ENCODE assay signal across 9 cellular contexts in the genomic region with DNA sequence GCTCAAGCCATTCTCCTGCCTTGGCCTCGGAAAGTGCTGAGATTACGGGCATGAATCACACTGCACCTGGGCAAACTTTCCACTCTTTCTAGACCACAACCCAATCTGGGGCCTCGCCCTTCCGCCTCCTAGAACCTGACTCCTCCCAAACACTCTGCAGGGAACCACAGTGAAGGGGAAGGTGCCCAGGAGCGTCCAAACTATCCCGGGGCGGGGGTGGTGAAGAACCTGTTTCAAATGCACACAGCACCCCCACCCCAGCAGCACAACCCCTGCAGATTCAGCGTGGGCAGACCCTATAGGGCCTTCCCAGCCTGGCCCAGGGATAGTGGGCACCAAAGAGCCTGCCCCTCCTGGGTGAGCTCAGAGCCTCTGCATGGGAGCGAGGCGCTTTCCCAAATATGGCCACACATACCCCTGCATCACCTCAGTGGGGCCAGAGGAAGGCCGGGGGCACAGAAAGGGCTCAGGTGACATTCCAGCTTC.
DNase-seq lines count a peak whose midpoint lies in the region; ATAC-seq and TF ChIP-seq lines count a peak whose summit lies in the region.
"Had no signal": no experiment of that assay in that cellular context is flagged by ENCODE, and none has a peak within 500 bp of the region (broad histone marks: within the 10 kb centered on the region; RNA-seq: fewer than 3 reads in every experiment).

No MANE protein-coding gene starts in this region.

- H3K9ac ChIP-seq in GM23248 = no peak overlapping the region

- H3F3A ChIP-seq in GM23248 (ENCODE audit: insufficient read depth) = no peaks in the 10 kb centered on the region

- peaks cover 3% of the 10 kb centered on the region; the same call in 1 of the 2 replicates for H3K4me1 ChIP-seq in BE2C
- peaks cover 26 to 48% of the 10 kb centered on the region in 2 donors for H3K4me1 ChIP-seq in naive thymus-derived CD4-positive, alpha-beta T cell (ENCODE audit: control insufficient read depth in 2 of 2, insufficient read depth in 2 of 2, low read length in 2 of 2)
- no peaks in the 10 kb centered on the region for H3K4me1 ChIP-seq in GM23248 (ENCODE audit: insufficient read depth)

- peak overlapping the region; percentile 37 to 92 (median 45) for H3K4me3 Mint-ChIP-seq in T-cell
- peak overlapping the region; percentile 61 for H3K4me3 Mint-ChIP-seq in activated naive CD4-positive, alpha-beta T cell treated with anti-CD3 and anti-CD28 coated beads, Interleukin-2, amount 50 U/mL, for 24 hours
- peak overlapping the region; percentile 70 to 90 (median 82) for H3K4me3 Mint-ChIP-seq in naive thymus-derived CD4-positive, alpha-beta T cell

- peak overlapping the region; percentile 54 for H3K27ac ChIP-seq in naive thymus-derived CD4-positive, alpha-beta T cell (ENCODE audit: low read depth, low read length)
- H3K27ac ChIP-seq in GM23248 = no peak overlapping the region
- H3K27ac ChIP-seq: thoracic aorta had no signal

- 92 to 93% methylated on average over 10 to 11 of the region's 11 CpGs for WGBS in GM23248 (ENCODE audit: low coverage in 1 of 2, low lambda C conversion rate in 2 of 2, missing lambda C conversion rate in 2 of 2), 2 experiments

- H3K36me3 ChIP-seq in BE2C = no peaks in the 10 kb centered on the region
- peaks cover 0 to 77% (median 19%) of the 10 kb centered on the region in 3 experiments for H3K36me3 ChIP-seq in naive thymus-derived CD4-positive, alpha-beta T cell (ENCODE audit: control insufficient read depth in 2 of 3, insufficient read depth in 3 of 3, low read length in 3 of 3)
- H3K36me3 ChIP-seq in GM23248 (ENCODE audit: low read depth) = no peaks in the 10 kb centered on the region

- peaks cover 50% of the 10 kb centered on the region for H3K36me3 Mint-ChIP-seq in T-cell
- H3K36me3 Mint-ChIP-seq in activated naive CD4-positive, alpha-beta T cell treated with anti-CD3 and anti-CD28 coated beads, Interleukin-2, amount 50 U/mL, for 24 hours = peaks cover 7% of the 10 kb centered on the region
- peaks cover 6 to 36% (median 15%) of the 10 kb centered on the region in 5 donors for H3K36me3 Mint-ChIP-seq in naive thymus-derived CD4-positive, alpha-beta T cell

- H3K4me1 Mint-ChIP-seq in T-cell = peaks cover 61 to 77% (median 65%) of the 10 kb centered on the region in 3 donors
- H3K4me1 Mint-ChIP-seq in activated naive CD4-positive, alpha-beta T cell treated with anti-CD3 and anti-CD28 coated beads, Interleukin-2, amount 50 U/mL, for 24 hours = peaks cover 63% of the 10 kb centered on the region
- H3K4me1 Mint-ChIP-seq in naive thymus-derived CD4-positive, alpha-beta T cell = peaks cover 25 to 81% (median 69%) of the 10 kb centered on the region in 7 donors

- no peak overlapping the region for H3K4me3 ChIP-seq in BE2C (ENCODE audit: low read depth, low read length)
- H3K4me3 ChIP-seq in naive thymus-derived CD4-positive, alpha-beta T cell (ENCODE audit: low read length) = peak overlapping the region; percentile 38
- H3K4me3 ChIP-seq in GM23248 = no peak overlapping the region
- H3K4me3 ChIP-seq: thoracic aorta had no signal

- in situ Hi-C loops in GM23248 (cut with MboI) = loop anchor here (10.0 kb wide), 1 partner anchor 809 kb away; no protein-coding TSS in a partner anchor

- intact Hi-C loops in naive thymus-derived CD4-positive, alpha-beta T cell (cut with micrococcal nuclease) = loop anchor here (1.0 to 2.0 kb wide), 4 partner anchors 8 to 75 kb away; no protein-coding TSS in a partner anchor

- H3K27me3 Mint-ChIP-seq in T-cell = no peaks in the 10 kb centered on the region
- no peaks in the 10 kb centered on the region for H3K27me3 Mint-ChIP-seq in activated naive CD4-positive, alpha-beta T cell treated with anti-CD3 and anti-CD28 coated beads, Interleukin-2, amount 50 U/mL, for 24 hours
- H3K27me3 Mint-ChIP-seq in naive thymus-derived CD4-positive, alpha-beta T cell = no peaks in the 10 kb centered on the region

- H4K20me1 ChIP-seq in GM23248 (ENCODE audit: insufficient read depth) = no peaks in the 10 kb centered on the region

- no peaks in the 10 kb centered on the region for H3K79me2 ChIP-seq in GM23248 (ENCODE audit: insufficient read depth)

- H3K27ac Mint-ChIP-seq in T-cell = peak overlapping the region; percentile 74 to 95
- peak overlapping the region; percentile 90 for H3K27ac Mint-ChIP-seq in activated naive CD4-positive, alpha-beta T cell treated with anti-CD3 and anti-CD28 coated beads, Interleukin-2, amount 50 U/mL, for 24 hours
- H3K27ac Mint-ChIP-seq in naive thymus-derived CD4-positive, alpha-beta T cell = peak overlapping the region; percentile 83 to 96 (median 89)

- H3K27me3 ChIP-seq in BE2C (no peaks in the 10 kb centered on the region), GM23248 (replicated peaks; ENCODE audit: insufficient read depth) (no peaks in the 10 kb centered on the region)
- H3K27me3 ChIP-seq in naive thymus-derived CD4-positive, alpha-beta T cell (ENCODE audit: control insufficient read depth in 2 of 2, insufficient read depth in 2 of 2, low read length in 2 of 2) = no peaks in the 10 kb centered on the region

- no peaks in the 10 kb centered on the region; the same call in 1 of the 2 replicates for H3K9me3 ChIP-seq in BE2C
- H3K9me3 ChIP-seq in naive thymus-derived CD4-positive, alpha-beta T cell (ENCODE audit: control insufficient read depth in 2 of 3, low read length in 3 of 3) = no peaks in the 10 kb centered on the region
- no peaks in the 10 kb centered on the region for H3K9me3 ChIP-seq in GM23248 (ENCODE audit: low read depth)
- H3K9me3 ChIP-seq: thoracic aorta had no signal

- CTCF ChIA-PET in T-cell (lab: Charles Lee) = interaction anchor here (0.5 to 4.2 kb wide), 8 partner anchors 52 to 1618 kb away, joined by 3 to 26 read pairs (median 4); no protein-coding TSS in a partner anchor
- CTCF ChIA-PET in naive thymus-derived CD4-positive, alpha-beta T cell (lab: Charles Lee) = interaction anchor here (0.7 to 7.2 kb wide), 13 partner anchors 9 to 211 kb away, joined by 3 to 60 read pairs (median 5); a partner anchor contains a TSS

- peak; percentile 41 to 58 (median 54) for ATAC-seq in T-cell (replicated peaks in 1 of 4)
- ATAC-seq in naive thymus-derived CD4-positive, alpha-beta T cell = peak; percentile 23
- ATAC-seq in HG02852 (IDR thresholded peaks at IDR 0.05; ENCODE audit: unreplicated experiment) = no peak

- no peak overlapping the region for H2AFZ ChIP-seq in GM23248

- H3K9me3 Mint-ChIP-seq in T-cell = no peaks in the 10 kb centered on the region
- H3K9me3 Mint-ChIP-seq in activated naive CD4-positive, alpha-beta T cell treated with anti-CD3 and anti-CD28 coated beads, Interleukin-2, amount 50 U/mL, for 24 hours = no peaks in the 10 kb centered on the region
- no peaks in the 10 kb centered on the region for H3K9me3 Mint-ChIP-seq in naive thymus-derived CD4-positive, alpha-beta T cell

- DNase-seq in BE2C (peak; percentile 4), T-cell (peak in 4 of 34 experiments; percentile 38 to 61 (median 47)), GM23248 (no peak), dedifferentiated amniotic fluid mesenchymal stem cell (ENCODE audit: extremely low spot score) (no peak), pons (ENCODE audit: low spot score) (no peak)
- DNase-seq in naive thymus-derived CD4-positive, alpha-beta T cell = peak in 3 of 9 donors; percentile 48 to 60 (median 54)

- POLR2A ChIA-PET in T-cell (lab: Charles Lee) = interaction anchor here in 1 of 2 donors (0.5 to 1.0 kb wide), 4 partner anchors 18 to 222 kb away, joined by 3 to 6 read pairs (median 5); no protein-coding TSS in a partner anchor
- POLR2A ChIA-PET in naive thymus-derived CD4-positive, alpha-beta T cell (lab: Charles Lee) = interaction anchor here (0.9 to 3.7 kb wide), 9 partner anchors 8 to 247 kb away, joined by 3 to 18 read pairs (median 4); a partner anchor contains a TSS

- no peaks in the 10 kb centered on the region for H3K9me2 ChIP-seq in GM23248 (ENCODE audit: insufficient read depth)

- no peak overlapping the region for H3K4me2 ChIP-seq in GM23248 (ENCODE audit: unreplicated experiment)

- no peak for TF ChIP-seq CTCF in BE2C (IDR thresholded peaks at IDR 0.05; ENCODE audit: low read depth, low read length)
